8 cellular contexts compared by ENCODE assay signal in genomic region chr11:130448416-130449068, GRCh38. TPM values are rescaled to one million over a fixed set of nuclear protein-coding genes. Genes with fewer than 3 reads are reported as not detected.
DNase-seq lines count a peak whose midpoint lies in the region; ATAC-seq and TF ChIP-seq lines count a peak whose summit lies in the region.

Gene ADAMTS15, plus strand, starts transcription at chr11:130448645. Its CDS starts 329 bp downstream, at chr11:130448974.

- H3K4me1 Mint-ChIP-seq in T-helper 2 cell treated with Interferon-gamma antibody and Interleukin-4, amounts not matched to agents 5 μg/mL and 100 μg/mL, for 36 hours (ENCODE audit: low read depth), result peaks cover 8% of the 10 kb centered on the region

- H3K9me3 Mint-ChIP-seq in T-helper 2 cell treated with Interferon-gamma antibody and Interleukin-4, amounts not matched to agents 5 μg/mL and 100 μg/mL, for 36 hours, result no peaks in the 10 kb centered on the region

- ATAC-seq in mucosa of descending colon (peak; percentile 82), thoracic aorta (ENCODE audit: insufficient number of reproducible peaks, low FRiP score, low read depth) (no peak), HG03108 (IDR thresholded peaks at IDR 0.05; ENCODE audit: unreplicated experiment) (no peak)

- H3K4me3 ChIP-seq in MG63 (peak within 1 kb of the TSS; percentile 52), mucosa of descending colon (peak within 1 kb of the TSS; percentile 3), thoracic aorta (peak within 1 kb of the TSS; percentile 77)

- no peak within 1 kb of the TSS for H3K27ac Mint-ChIP-seq in T-helper 2 cell treated with Interferon-gamma antibody and Interleukin-4, amounts not matched to agents 5 μg/mL and 100 μg/mL, for 36 hours

- H3K4me3 Mint-ChIP-seq in T-helper 2 cell treated with Interferon-gamma antibody and Interleukin-4, amounts not matched to agents 5 μg/mL and 100 μg/mL, for 36 hours, result peak within 1 kb of the TSS; percentile 74

- H3K27ac ChIP-seq in epithelial cell of prostate (no peak within 1 kb of the TSS), thoracic aorta (peak within 1 kb of the TSS; percentile 60 to 61)

- H3K4me1 ChIP-seq in mucosa of descending colon (ENCODE audit: low read depth), result peaks cover 9% of the 10 kb centered on the region
- H3K4me1 ChIP-seq in thoracic aorta (ENCODE audit: control insufficient read depth in 1 of 2, low read depth in 2 of 2), result peaks cover 6 to 42% of the 10 kb centered on the region in 2 donors

- H3K9me3 ChIP-seq in MG63 (no peaks in the 10 kb centered on the region), mucosa of descending colon (no peaks in the 10 kb centered on the region), thoracic aorta (no peaks in the 10 kb centered on the region)

- TF ChIP-seq CTCF in mucosa of descending colon (IDR thresholded peaks at IDR 0.05) (no peak), thoracic aorta (IDR thresholded peaks at IDR 0.05) (no peak)

- H3K36me3 ChIP-seq in MG63 (no peaks in the 10 kb centered on the region), mucosa of descending colon (ENCODE audit: low read depth) (no peaks in the 10 kb centered on the region), thoracic aorta (no peaks in the 10 kb centered on the region)

- DNase-seq in NCI-H1417 (lab: John Stamatoyannopoulos, UW), result peak; percentile 72 to 75 (median 74)
- DNase-seq in NCI-H1417 treated with DMSO at 0.1 percent for 48 hours (lab: John Stamatoyannopoulos, UW), result no peak
- peak; percentile 89 for DNase-seq in MG63
- DNase-seq in T-helper 2 cell treated with Interferon-gamma antibody and Interleukin-4, amounts not matched to agents 5 μg/mL and 100 μg/mL, for 36 hours (ENCODE audit: low spot score), result peak; percentile 58
- peak; percentile 57 for DNase-seq in epithelial cell of prostate (ENCODE audit: low read depth, low spot score)
- peak; percentile 69 to 89 (median 83) for DNase-seq in mucosa of descending colon
- no peak for DNase-seq in thoracic aorta (ENCODE audit: low spot score)

- H3K36me3 Mint-ChIP-seq in T-helper 2 cell treated with Interferon-gamma antibody and Interleukin-4, amounts not matched to agents 5 μg/mL and 100 μg/mL, for 36 hours (ENCODE audit: low read depth), result no peaks in the 10 kb centered on the region

- intact Hi-C loops in mucosa of descending colon (cut with DNase I, micrococcal nuclease), result no loop called here

- H3K27me3 ChIP-seq in MG63 (no peaks in the 10 kb centered on the region), thoracic aorta (replicated peaks; ENCODE audit: insufficient read depth) (no peaks in the 10 kb centered on the region)

- H3K27me3 Mint-ChIP-seq in T-helper 2 cell treated with Interferon-gamma antibody and Interleukin-4, amounts not matched to agents 5 μg/mL and 100 μg/mL, for 36 hours (ENCODE audit: low read depth), result peaks cover 68% of the 10 kb centered on the region

RNA-seq across cellular contexts. Expression of gene ADAMTS15, which starts in this region (rescaled TPM):
- total RNA-seq in MG63 (2014; rRNA removed; shearing (Covaris generic); ENCODE audit: low replicate concordance), result 1.2 and 2.1 TPM in 2 replicates
- total RNA-seq in mucosa of descending colon (1 to 10 TPM; 1.8 to 7.8 (median 3.5) TPM), thoracic aorta (10 to 100 TPM; 10.8 to 14.1 TPM)

Comparison
In these comparisons a context has a peak if more than half of its experiments do, and no peak if none do; other contexts are left out.
1. DNase-seq: peak in NCI-H1417 (3 of 3), MG63 (single experiment), T-helper 2 cell treated with Interferon-gamma antibody and Interleukin-4, amounts not matched to agents 5 μg/mL and 100 μg/mL, for 36 hours (single experiment), epithelial cell of prostate (single experiment) and mucosa of descending colon (3 of 3); none in NCI-H1417 treated with DMSO at 0.1 percent for 48 hours (single experiment) and thoracic aorta (single experiment).
2. H3K4me3 ChIP-seq: peak in every context shown above with its lines; median percentile 77 in thoracic aorta; 52 in MG63; 3 in mucosa of descending colon.